In the genomic region with DNA sequence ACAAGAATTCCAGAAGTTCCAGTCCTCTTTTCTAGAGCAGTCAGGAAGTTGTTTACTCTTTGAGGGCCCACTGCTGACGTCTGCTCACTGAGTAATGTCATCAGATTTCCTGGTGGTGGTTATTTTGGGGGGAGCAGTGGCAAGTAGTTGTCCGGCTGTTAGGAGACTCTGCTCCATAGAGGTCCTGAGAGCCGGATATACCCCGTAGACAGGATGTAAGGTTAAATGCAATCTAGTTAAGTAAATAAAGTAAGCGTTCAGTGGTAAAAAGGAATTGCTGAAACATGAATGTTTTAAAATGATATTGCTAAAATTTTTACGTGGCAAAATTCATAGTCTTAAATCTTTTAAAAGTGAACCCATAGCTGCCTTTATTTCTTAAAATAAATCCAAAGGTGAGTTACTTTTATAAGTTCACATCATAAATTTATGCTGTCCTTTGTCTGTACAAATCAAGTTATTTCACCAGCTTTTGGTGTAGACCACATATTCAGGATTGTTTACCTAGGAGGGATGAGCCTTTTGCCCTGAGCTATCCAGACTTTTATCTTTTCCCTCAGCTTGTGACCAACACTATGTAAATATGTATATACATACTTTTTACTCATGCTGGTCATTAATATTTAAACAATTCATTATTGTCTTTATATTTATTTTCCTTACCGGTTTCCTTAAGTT, we compare ENCODE assay signal across 8 cellular contexts.
A peak's percentile ranks its signal among the peaks of the same experiment; 100 is the strongest.
DNase-seq lines count a peak whose midpoint lies in the region; ATAC-seq and TF ChIP-seq lines count a peak whose summit lies in the region.

No MANE protein-coding gene starts in this region.

- H3K79me1 ChIP-seq in mesendoderm (ENCODE audit: low read length): peaks cover 3% of the 10 kb centered on the region

- no peaks in the 10 kb centered on the region for H3K9me3 ChIP-seq in Loucy (ENCODE audit: insufficient read depth, low read depth, low read length)

- no peak for ATAC-seq in HG03378 (IDR thresholded peaks at IDR 0.05; ENCODE audit: unreplicated experiment)

- peak overlapping the region; percentile 47 for H3K4me2 ChIP-seq in Loucy (ENCODE audit: low read depth, low read length, poor library complexity, severe bottlenecking)
- H3K4me2 ChIP-seq in mesendoderm (ENCODE audit: low read length): no peak overlapping the region

- no CpG with 5 or more reads among the region's 7 CpGs for WGBS in mesendoderm (ENCODE audit: extremely low coverage, insufficient coverage, low lambda C conversion rate)

- H3K4me3 ChIP-seq in Loucy (ENCODE audit: low read length, poor library complexity, severe bottlenecking) (peak overlapping the region; percentile 27), mesendoderm (ENCODE audit: low read length) (no peak overlapping the region)

- no peak overlapping the region for H3K56ac ChIP-seq in mesendoderm (ENCODE audit: low read length)

- H2BK120ac ChIP-seq in mesendoderm (ENCODE audit: low read depth, low read length): no peak overlapping the region

- DNase-seq in DMS53 treated with DMSO at 0.1 percent for 48 hours (lab: John Stamatoyannopoulos, UW; ENCODE audit: unreplicated experiment): peak; percentile 73
- peak; percentile 80 for DNase-seq in brain pericyte (ENCODE audit: low read depth, low spot score)
- DNase-seq in mesendoderm: peak; percentile 27
- no peak for DNase-seq in NCI-H2171 (lab: John Stamatoyannopoulos, UW)
- DNase-seq in NCI-H2227 treated with DMSO at 0.1 percent for 48 hours (lab: John Stamatoyannopoulos, UW): no peak
- DNase-seq in SKM-1 (lab: John Stamatoyannopoulos, UW; ENCODE audit: unreplicated experiment): no peak

- H3K9me2 ChIP-seq in Loucy (replicated peaks; ENCODE audit: low read depth, low read length): no peaks in the 10 kb centered on the region

- H3K79me2 ChIP-seq in Loucy (ENCODE audit: insufficient read depth, low read length): peaks cover 41% of the 10 kb centered on the region
- no peaks in the 10 kb centered on the region for H3K79me2 ChIP-seq in mesendoderm (ENCODE audit: control insufficient read depth, insufficient read depth, low read length)

- H2BK15ac ChIP-seq in mesendoderm (replicated peaks; ENCODE audit: low read depth): no peak overlapping the region

- H2AFZ ChIP-seq in Loucy (ENCODE audit: low read length): no peak overlapping the region

- H2BK5ac ChIP-seq in mesendoderm (ENCODE audit: low read length): no peak overlapping the region

- H3K23ac ChIP-seq in mesendoderm (ENCODE audit: low read length): no peak overlapping the region

- H3K36me3 ChIP-seq in Loucy (ENCODE audit: insufficient read depth, low read length) (no peaks in the 10 kb centered on the region), mesendoderm (ENCODE audit: control insufficient read depth, insufficient read depth, low read length) (no peaks in the 10 kb centered on the region)

- H3K9ac ChIP-seq in Loucy (ENCODE audit: low read depth, low read length, poor library complexity, severe bottlenecking) (peak overlapping the region; percentile 23), mesendoderm (ENCODE audit: low read length) (no peak overlapping the region)

- H4K8ac ChIP-seq in mesendoderm (ENCODE audit: low read depth, low read length): no peak overlapping the region

- no peak for TF ChIP-seq CTCF in Loucy (conservative IDR thresholded peaks at IDR 0.05; ENCODE audit: low read length)

- no peak overlapping the region for H3K27ac ChIP-seq in mesendoderm (ENCODE audit: low read depth, low read length)

- no peak overlapping the region for H4K5ac ChIP-seq in mesendoderm (ENCODE audit: low read length)

- no peaks in the 10 kb centered on the region for H4K20me1 ChIP-seq in Loucy (ENCODE audit: insufficient read depth, low read length, poor library complexity, severe bottlenecking)

- no peak overlapping the region for H3K4ac ChIP-seq in mesendoderm (ENCODE audit: low read depth, low read length)

- H2AK5ac ChIP-seq in mesendoderm (ENCODE audit: low read length): no peak overlapping the region

- H3K27me3 ChIP-seq in Loucy (ENCODE audit: insufficient read depth, low read length, poor library complexity, severe bottlenecking) (no peaks in the 10 kb centered on the region), mesendoderm (ENCODE audit: insufficient read depth, low read length, poor library complexity) (no peaks in the 10 kb centered on the region)

- H3F3A ChIP-seq in Loucy (ENCODE audit: low read depth): no peaks in the 10 kb centered on the region

- peaks cover 16% of the 10 kb centered on the region for H3K4me1 ChIP-seq in Loucy (ENCODE audit: insufficient read depth, low read length, poor library complexity, severe bottlenecking)
- peaks cover 5% of the 10 kb centered on the region for H3K4me1 ChIP-seq in mesendoderm (ENCODE audit: control insufficient read depth, low read depth, low read length)

- H3K18ac ChIP-seq in mesendoderm (ENCODE audit: low read length): no peak overlapping the region

Comparison
In these comparisons a context has a peak if more than half of its experiments do, and no peak if none do; other contexts are left out.
1. DNase-seq: peak in DMS53 treated with DMSO at 0.1 percent for 48 hours (single experiment), brain pericyte (single experiment) and mesendoderm (single experiment); none in NCI-H2171 (single experiment), NCI-H2227 treated with DMSO at 0.1 percent for 48 hours (single experiment) and SKM-1 (single experiment).